In the genomic region with DNA sequence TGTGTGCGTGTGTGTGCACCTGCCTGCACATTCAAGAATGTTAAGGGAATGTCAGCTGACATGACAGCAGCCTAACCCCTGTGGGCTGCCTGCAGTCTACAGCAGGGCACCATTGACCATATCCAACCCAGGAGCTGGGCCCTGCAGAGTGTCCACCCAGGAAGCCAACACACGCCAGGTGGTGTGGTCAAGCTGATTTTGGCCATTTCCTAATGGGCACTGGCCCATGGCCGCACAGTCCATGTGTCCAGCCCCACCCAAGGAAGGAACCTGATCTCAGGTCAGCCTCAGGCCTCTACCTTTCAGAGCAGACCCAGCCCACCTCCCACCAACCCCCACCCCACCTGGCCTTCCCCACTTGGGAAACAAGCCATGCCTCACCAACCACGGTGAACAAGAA, we compare ENCODE assay signal across 9 cellular contexts.
"Had no signal": no experiment of that assay in that cellular context is flagged by ENCODE, and none has a peak within 500 bp of the region (broad histone marks: within the 10 kb centered on the region; RNA-seq: fewer than 3 reads in every experiment).

No MANE protein-coding gene starts in this region.

- H3K9ac ChIP-seq: GM23248 had no signal

- DNase-seq: GM23248, GOT3, H9, HCEC 1CT, KG1 had no signal

- H3K9me3 Mint-ChIP-seq: H9, IgD-negative memory B cell had no signal

- H3K4me3 ChIP-seq: GM23248, K562 had no signal

- ATAC-seq: HepG2, K562 had no signal

- H3K27ac Mint-ChIP-seq: IgD-negative memory B cell had no signal

- H3K4me3 Mint-ChIP-seq: H9, IgD-negative memory B cell had no signal

- H3K27ac ChIP-seq: GM23248, HL-60 had no signal

- H3K4me1 Mint-ChIP-seq: IgD-negative memory B cell had no signal

- H3K36me3 Mint-ChIP-seq: IgD-negative memory B cell had no signal
